ENCODE assay signal across 8 cellular contexts in genomic region chr5:131417240-131417869, GRCh38.
DNase-seq lines count a peak whose midpoint lies in the region; ATAC-seq, FAIRE-seq and TF ChIP-seq lines count a peak whose summit lies in the region.

No MANE protein-coding gene starts in this region.

- no peak overlapping the region for H4K5ac ChIP-seq in H9 (ENCODE audit: insufficient read length, low read depth, low read length)

- no peak overlapping the region for H2BK120ac ChIP-seq in H9 (ENCODE audit: low read depth, low read length, poor library complexity, severe bottlenecking)

- no peak overlapping the region for H2AK5ac ChIP-seq in H9 (ENCODE audit: insufficient read length, low read length)

- H3K27me3 ChIP-seq in H9 (ENCODE audit: insufficient read depth, low read length) (no peaks in the 10 kb centered on the region), heart left ventricle (no peaks in the 10 kb centered on the region)

- no peak overlapping the region for H2BK20ac ChIP-seq in H9 (ENCODE audit: low read depth, low read length, poor library complexity, severe bottlenecking)

- H2BK12ac ChIP-seq in H9 (ENCODE audit: insufficient read length, low read depth, low read length) = no peak overlapping the region

- no peak overlapping the region for H3T11ph ChIP-seq in H9 (ENCODE audit: low read length)

- H3K18ac ChIP-seq in H9 (ENCODE audit: insufficient read length, low read depth, low read length) = no peak overlapping the region

- H4K8ac ChIP-seq in H9 (replicated peaks; ENCODE audit: insufficient read length, low read depth, low read length) = no peak overlapping the region

- H4K91ac ChIP-seq in H9 (ENCODE audit: insufficient read length, low read depth, low read length) = no peak overlapping the region

- peaks cover 2% of the 10 kb centered on the region in 2 experiments; a peak in 2 of 4 replicates for H3K4me1 Mint-ChIP-seq in H9
- H3K4me1 Mint-ChIP-seq in activated naive CD8-positive, alpha-beta T cell treated with anti-CD3 and anti-CD28 coated beads, Interleukin-2, amount 10 ng/mL, durations not matched to agents 7 days and 5 days = peaks cover 35% of the 10 kb centered on the region

- H3K79me2 ChIP-seq in H9 (ENCODE audit: insufficient read depth, low read length) = no peaks in the 10 kb centered on the region

- no peak overlapping the region for H3K56ac ChIP-seq in H9 (ENCODE audit: insufficient read length, low read depth, low read length)

- H2AFZ ChIP-seq in H9 (ENCODE audit: low read length) = no peak overlapping the region

- H3K9me3 Mint-ChIP-seq in H9 = no peaks in the 10 kb centered on the region
- H3K9me3 Mint-ChIP-seq in activated naive CD8-positive, alpha-beta T cell treated with anti-CD3 and anti-CD28 coated beads, Interleukin-2, amount 10 ng/mL, durations not matched to agents 7 days and 5 days = no peaks in the 10 kb centered on the region

- no peak overlapping the region for H3K4me3 Mint-ChIP-seq in H9
- peak overlapping the region; percentile 67 for H3K4me3 Mint-ChIP-seq in activated naive CD8-positive, alpha-beta T cell treated with anti-CD3 and anti-CD28 coated beads, Interleukin-2, amount 10 ng/mL, durations not matched to agents 7 days and 5 days

- peaks cover 0 to 26% (median 2%) of the 10 kb centered on the region in 3 experiments; a peak in 4 of 7 replicates for H3K36me3 Mint-ChIP-seq in H9 (ENCODE audit: insufficient read depth in 1 of 3, low read depth in 3 of 3)
- peaks cover 12% of the 10 kb centered on the region for H3K36me3 Mint-ChIP-seq in activated naive CD8-positive, alpha-beta T cell treated with anti-CD3 and anti-CD28 coated beads, Interleukin-2, amount 10 ng/mL, durations not matched to agents 7 days and 5 days

- H3K27me3 Mint-ChIP-seq in H9 (ENCODE audit: low read depth) = no peaks in the 10 kb centered on the region
- H3K27me3 Mint-ChIP-seq in activated naive CD8-positive, alpha-beta T cell treated with anti-CD3 and anti-CD28 coated beads, Interleukin-2, amount 10 ng/mL, durations not matched to agents 7 days and 5 days = no peaks in the 10 kb centered on the region

- ATAC-seq in activated naive CD8-positive, alpha-beta T cell treated with anti-CD3 and anti-CD28 coated beads, Interleukin-2, amount 10 ng/mL, durations not matched to agents 7 days and 5 days (ENCODE audit: low read depth) = peak; percentile 34
- peak in 2 of 4 donors; percentile 47 to 59 for ATAC-seq in heart left ventricle

- H3K4me1 ChIP-seq in H9 (ENCODE audit: insufficient read depth, low read length) = no peaks in the 10 kb centered on the region
- H3K4me1 ChIP-seq in heart left ventricle = peaks cover 0 to 6% (median 0%) of the 10 kb centered on the region in 12 donors

- no CpG with 5 or more reads among the region's 7 CpGs for WGBS in H9 (ENCODE audit: extremely low coverage, insufficient read length, low lambda C conversion rate)
- 23 to 25% (median 25%) methylated on average over 7 of the region's 7 CpGs for WGBS in heart left ventricle, 4 donors

- H3K23ac ChIP-seq in H9 (ENCODE audit: insufficient read length, low read depth, low read length) = no peak overlapping the region

- H3K36me3 ChIP-seq in heart left ventricle = peaks cover 0 to 23% (median 6%) of the 10 kb centered on the region in 9 donors

- no peak for TF ChIP-seq POLR2A in heart left ventricle (IDR thresholded peaks at IDR 0.05)

- H2BK15ac ChIP-seq in H9 (ENCODE audit: low read depth, low read length) = no peak overlapping the region

- H3K27ac Mint-ChIP-seq in H9 = no peak overlapping the region
- peak overlapping the region; percentile 52 for H3K27ac Mint-ChIP-seq in activated naive CD8-positive, alpha-beta T cell treated with anti-CD3 and anti-CD28 coated beads, Interleukin-2, amount 10 ng/mL, durations not matched to agents 7 days and 5 days

- no peaks in the 10 kb centered on the region for H3K9me3 ChIP-seq in H9 (ENCODE audit: control insufficient read depth, low read depth, low read length)
- no peaks in the 10 kb centered on the region for H3K9me3 ChIP-seq in heart left ventricle

- peak; percentile 92 for TF ChIP-seq CTCF in H9 (conservative IDR thresholded peaks at IDR 0.05)
- TF ChIP-seq CTCF in heart left ventricle (IDR thresholded peaks at IDR 0.05) = peak; percentile 71 to 93 (median 84)

- H3K4me2 ChIP-seq in H9 (ENCODE audit: insufficient read depth, insufficient read length, low read length) = no peak overlapping the region

- no peak overlapping the region for H2BK5ac ChIP-seq in H9 (ENCODE audit: insufficient read length, low read length)

- H3K23me2 ChIP-seq in H9 (ENCODE audit: insufficient read length, low read depth, low read length, poor library complexity, severe bottlenecking) = no peaks in the 10 kb centered on the region

- no peak overlapping the region for H3K9ac ChIP-seq in H9 (ENCODE audit: extremely low read depth, insufficient read length, low read length)

- no peak overlapping the region for H3K4me3 ChIP-seq in heart left ventricle

- POLR2A ChIA-PET in activated naive CD8-positive, alpha-beta T cell treated with anti-CD3 and anti-CD28 coated beads, Interleukin-2, amount 10 ng/mL, durations not matched to agents 7 days and 5 days (lab: Charles Lee) = no interaction called here

- H3K4ac ChIP-seq in H9 (ENCODE audit: low read depth, low read length) = no peak overlapping the region

- H4K20me1 ChIP-seq in H9 (ENCODE audit: control insufficient read depth, insufficient read depth, insufficient read length) = no peaks in the 10 kb centered on the region

- DNase-seq in H9 (peak; percentile 63), NAMALWA (ENCODE audit: low spot score) (peak; percentile 83), SW 1271 (lab: John Stamatoyannopoulos, UW) (peak; percentile 29 to 83), heart left ventricle (peak; percentile 49 to 86 (median 70)), putamen (ENCODE audit: low spot score) (peak; percentile 73), cortex of kidney (lab: John Stamatoyannopoulos, UW) (no peak)
- peak; percentile 83 for DNase-seq in activated naive CD8-positive, alpha-beta T cell treated with anti-CD3 and anti-CD28 coated beads, Interleukin-2, amount 10 ng/mL, durations not matched to agents 7 days and 5 days

- H3K27ac ChIP-seq in H9 (ENCODE audit: insufficient read length, low read depth, low read length) (no peak overlapping the region), heart left ventricle (no peak overlapping the region)

- H3K79me1 ChIP-seq in H9 (ENCODE audit: insufficient read depth, low read depth, low read length, poor library complexity, severe bottlenecking) = no peaks in the 10 kb centered on the region

- no peak overlapping the region for H3K14ac ChIP-seq in H9 (ENCODE audit: insufficient read depth, low read length)

- peak; percentile 92 for FAIRE-seq in G401.6 (lab: Jason Lieb, UNC)

- intact Hi-C loops in heart left ventricle (cut with DNase I) = loop anchor here (1.0 to 10.0 kb wide), 8 partner anchors 243 to 1523 kb away; partner anchors contain the start of genes HINT1 (in 6 of the 10), CHSY3 (in 3 of the 10) and LYRM7 (in 2 of the 10)
